In genomic region chr1:173954179-173954578, GRCh38 we compare ENCODE assay signal across 26 cellular contexts. TPM values are rescaled to one million over a fixed set of nuclear protein-coding genes. Genes with fewer than 3 reads are reported as not detected.
DNase-seq lines count a peak whose midpoint lies in the region; ATAC-seq and FAIRE-seq lines count a peak whose summit lies in the region.
"Had no signal": no experiment of that assay in that cellular context is flagged by ENCODE, and none has a peak within 500 bp of the region (broad histone marks: within the 10 kb centered on the region; RNA-seq: fewer than 3 reads in every experiment).

No MANE protein-coding gene starts in this region.

- no peaks in the 10 kb centered on the region for H3K27me3 Mint-ChIP-seq in T-helper 17 cell
- H3K27me3 Mint-ChIP-seq: activated B cell treated with CpG ODN at 0.5 μM for 24 hours; activated CD4-positive, alpha-beta memory T cell treated with anti-CD3 and anti-CD28 coated beads, Interleukin-2, amount 10 ng/mL, durations not matched to agents 7 days and 5 days; naive thymus-derived CD4-positive, alpha-beta T cell had no signal

- no peak for DNase-seq in activated naive CD4-positive, alpha-beta T cell treated with anti-CD3 and anti-CD28 coated beads, Interleukin-2, amount 50 U/mL, for 72 hours (ENCODE audit: low spot score in 2 of 2)
- DNase-seq in activated naive CD4-positive, alpha-beta T cell treated with anti-CD3 and anti-CD28 coated beads, Interleukin-2, amount 50 U/mL, for 16 hours: no peak
- peak; percentile 60 for DNase-seq in glomerular visceral epithelial cell (ENCODE audit: extremely low spot score)
- peak; percentile 3 for DNase-seq in stromal cell of bone marrow (ENCODE audit: low read depth)
- DNase-seq in T-helper 17 cell: no peak
- no peak for DNase-seq in amygdala (lab: John Stamatoyannopoulos, UW)
- no peak for DNase-seq in NCI-H526 (lab: John Stamatoyannopoulos, UW)
- DNase-seq: activated B cell treated with CpG ODN at 0.5 μM for 24 hours; activated CD4-positive, alpha-beta memory T cell treated with anti-CD3 and anti-CD28 coated beads, Interleukin-2, amount 10 ng/mL, durations not matched to agents 7 days and 5 days; cortex of kidney; MG63; naive thymus-derived CD4-positive, alpha-beta T cell; NCI-H1436 treated with DMSO at 0.1 percent for 48 hours; NCI-H2171; NCI-H524 treated with DMSO at 0.1 percent for 48 hours; stimulated activated CD8-positive, alpha-beta memory T cell treated with anti-CD3 and anti-CD28 coated beads, Interleukin-4, amount 100 ng/mL, for 48 hours; substantia nigra had no signal

- H3K36me3 Mint-ChIP-seq in activated naive CD4-positive, alpha-beta T cell treated with anti-CD3 and anti-CD28 coated beads, Interleukin-2, amount 50 U/mL, for 72 hours: peaks cover 0 to 6% of the 10 kb centered on the region in 2 donors
- no peaks in the 10 kb centered on the region for H3K36me3 Mint-ChIP-seq in T-helper 17 cell (ENCODE audit: low read depth)

- H3K4me3 Mint-ChIP-seq in T-helper 17 cell: no peak overlapping the region
- H3K4me3 Mint-ChIP-seq: activated B cell treated with CpG ODN at 0.5 μM for 24 hours; activated CD4-positive, alpha-beta memory T cell treated with anti-CD3 and anti-CD28 coated beads, Interleukin-2, amount 10 ng/mL, durations not matched to agents 7 days and 5 days; naive thymus-derived CD4-positive, alpha-beta T cell; T-helper 2 cell treated with Interferon-gamma antibody and Interleukin-4, amounts not matched to agents 5 μg/mL and 100 μg/mL, for 36 hours had no signal

- H3K9me3 ChIP-seq in T-helper 17 cell (ENCODE audit: control insufficient read depth, low read length, poor library complexity, severe bottlenecking): no peaks in the 10 kb centered on the region
- H3K9me3 ChIP-seq: BLaER1 treated with 17β-estradiol and CSF1 and Interleukin-3, amounts not matched to agents 10 nM and 100 nM; MG63 had no signal

- peak; percentile 68 to 85 for ATAC-seq in activated naive CD4-positive, alpha-beta T cell treated with anti-CD3 and anti-CD28 coated beads, Interleukin-2, amount 50 U/mL, for 72 hours
- ATAC-seq in T-helper 17 cell: no peak
- ATAC-seq: left lobe of liver; naive thymus-derived CD4-positive, alpha-beta T cell; sciatic nerve; SK-N-SH treated with all-trans-retinoic acid at 6 μM for 48 hours had no signal

- peak; percentile 58 for FAIRE-seq in TTC549 (lab: Jason Lieb, UNC)
- FAIRE-seq: GM18507 had no signal

- no peak overlapping the region for H3K27ac Mint-ChIP-seq in activated naive CD4-positive, alpha-beta T cell treated with anti-CD3 and anti-CD28 coated beads, Interleukin-2, amount 50 U/mL, for 72 hours
- H3K27ac Mint-ChIP-seq in T-helper 17 cell: no peak overlapping the region
- H3K27ac Mint-ChIP-seq: activated B cell treated with CpG ODN at 0.5 μM for 24 hours; activated CD4-positive, alpha-beta memory T cell treated with anti-CD3 and anti-CD28 coated beads, Interleukin-2, amount 10 ng/mL, durations not matched to agents 7 days and 5 days; T-helper 2 cell treated with Interferon-gamma antibody and Interleukin-4, amounts not matched to agents 5 μg/mL and 100 μg/mL, for 36 hours had no signal

- H3K9me3 Mint-ChIP-seq in activated naive CD4-positive, alpha-beta T cell treated with anti-CD3 and anti-CD28 coated beads, Interleukin-2, amount 50 U/mL, for 72 hours: no peaks in the 10 kb centered on the region
- H3K9me3 Mint-ChIP-seq: activated B cell treated with CpG ODN at 0.5 μM for 24 hours; activated CD4-positive, alpha-beta memory T cell treated with anti-CD3 and anti-CD28 coated beads, Interleukin-2, amount 10 ng/mL, durations not matched to agents 7 days and 5 days; naive thymus-derived CD4-positive, alpha-beta T cell; T-helper 2 cell treated with Interferon-gamma antibody and Interleukin-4, amounts not matched to agents 5 μg/mL and 100 μg/mL, for 36 hours had no signal

- peaks cover 4% of the 10 kb centered on the region for H3K4me1 Mint-ChIP-seq in T-helper 17 cell
- H3K4me1 Mint-ChIP-seq: activated B cell treated with CpG ODN at 0.5 μM for 24 hours had no signal

RNA-seq across cellular contexts. Expression of gene SERPINC1, which starts 37.1 kb away (rescaled TPM):
- under 1 TPM in 1 of 2 donors, not detected in 1; 0.27 TPM for total RNA-seq in activated naive CD4-positive, alpha-beta T cell treated with anti-CD3 and anti-CD28 coated beads, Interleukin-2, amount 50 U/mL, for 72 hours
- total RNA-seq in T-helper 17 cell: not detected
- total RNA-seq: H4, mesenteric fat pad, sciatic nerve had no signal

Comparison
In these comparisons a context has a peak if more than half of its experiments do, and no peak if none do; other contexts are left out.
1. DNase-seq: peak in glomerular visceral epithelial cell (single experiment) and stromal cell of bone marrow (single experiment); none in activated naive CD4-positive, alpha-beta T cell treated with anti-CD3 and anti-CD28 coated beads, Interleukin-2, amount 50 U/mL, for 72 hours (0 of 2), activated naive CD4-positive, alpha-beta T cell treated with anti-CD3 and anti-CD28 coated beads, Interleukin-2, amount 50 U/mL, for 16 hours (single experiment), T-helper 17 cell (0 of 3), amygdala (0 of 56) and NCI-H526 (0 of 2).